ENCODE assay signal across 9 cellular contexts in genomic region chr3:129495006-129495639, GRCh38. TPM values are rescaled to one million over a fixed set of nuclear protein-coding genes. Genes with fewer than 3 reads are reported as not detected.
DNase-seq lines count a peak whose midpoint lies in the region; ATAC-seq, FAIRE-seq and TF ChIP-seq lines count a peak whose summit lies in the region.
"Not testable (repeated sequence)": the region's sequence is repeated elsewhere in the genome, so short reads cannot be mapped to it uniquely, and the experiment has no call there.
"Had no signal": no experiment of that assay in that cellular context is flagged by ENCODE, and none has a peak within 500 bp of the region (broad histone marks: within the 10 kb centered on the region; RNA-seq: fewer than 3 reads in every experiment).

No MANE protein-coding gene starts in this region.

- peak overlapping the region; percentile 93 for H3K27ac ChIP-seq in HUES48 (ENCODE audit: low read depth, low read length)
- H3K27ac ChIP-seq in HepG2 (ENCODE audit: extremely low read length, insufficient read depth, low read length) = peak overlapping the region; percentile 78
- peak overlapping the region; percentile 51 for H3K27ac ChIP-seq in parathyroid adenoma
- peak overlapping the region; percentile 39 to 83 (median 74) for H3K27ac ChIP-seq in thyroid gland

- FAIRE-seq in HepG2 (lab: Jason Lieb, UNC) = peak; percentile 95

- peak in 1 of 2 experiments; percentile 61; a peak in 2 of 4 replicates for TF ChIP-seq EP300 in HepG2 (IDR thresholded peaks at IDR 0.05; ENCODE audit: low read depth in 2 of 2, low read length in 2 of 2)
- TF ChIP-seq EP300 in HepG2 (CRISPR knock-in tag; IDR thresholded peaks at IDR 0.05; ENCODE audit: borderline replicate concordance) = not testable (repeated sequence)

- not testable (repeated sequence) for H3K27me3 ChIP-seq in HUES48 (ENCODE audit: control insufficient read depth, insufficient read depth, low read length); HepG2 (ENCODE audit: control insufficient read depth in 1 of 2, insufficient read depth in 2 of 2, low read length in 2 of 2); parathyroid adenoma (ENCODE audit: control insufficient read depth, insufficient read depth, low read length); thyroid gland

- in situ Hi-C loops in Caki2 (cut with HindIII; ENCODE audit: low pct_unique_long_range_greater_than_20kb, low sequenced_read_pairs); HepG2 (cut with HindIII; ENCODE audit: extremely low pct_ligation_motif_present, low pct_unique_long_range_greater_than_20kb): not testable (repeated sequence)

- not testable (repeated sequence) for H3K9me3 ChIP-seq in HUES48 (ENCODE audit: control insufficient read depth, insufficient read depth, low read length); HepG2 (ENCODE audit: low read length); parathyroid adenoma (ENCODE audit: control insufficient read depth, low read length); thyroid gland

- H3K4me2 ChIP-seq in HepG2 (ENCODE audit: low read depth, low read length) = peak overlapping the region; percentile 58
- H3K4me2 ChIP-seq in parathyroid adenoma (ENCODE audit: low read length) = not testable (repeated sequence)

- H3K4me1 ChIP-seq in HUES48 (ENCODE audit: control insufficient read depth, insufficient read depth, low read length) (peaks cover 15% of the 10 kb centered on the region; the same call in 1 of the 2 replicates), HepG2 (ENCODE audit: insufficient read depth, low read length) (peaks cover 78% of the 10 kb centered on the region), thyroid gland (peaks cover 6 to 48% of the 10 kb centered on the region in 2 donors)
- not testable (repeated sequence) for H3K4me1 ChIP-seq in parathyroid adenoma

- not testable (repeated sequence) for H4K20me1 ChIP-seq in HepG2 (ENCODE audit: insufficient read depth, low read length)

- not testable (repeated sequence) for TF ChIP-seq RAD21 in HepG2 (CRISPR knock-in tag; IDR thresholded peaks at IDR 0.05)

- CTCF ChIA-PET in HepG2 (lab: Yijun Ruan, JAX; ENCODE audit: low intra/inter-chr PET ratio, low total read pairs) = not testable (repeated sequence)

- POLR2A ChIA-PET in HepG2 (lab: Yijun Ruan, JAX) = interaction anchor here (0.9 to 4.5 kb wide), 3 partner anchors 102 to 132 kb away, joined by 5 to 18 read pairs (median 9); no protein-coding TSS in a partner anchor

- H2AFZ ChIP-seq in HepG2 (ENCODE audit: low read length); parathyroid adenoma: not testable (repeated sequence)

- 29% methylated on average over 7 of the region's 10 CpGs for WGBS in HepG2 (ENCODE audit: low lambda C conversion rate)
- WGBS in thyroid gland, 2 donors = 70 to 77% methylated on average over 9 to 10 of the region's 10 CpGs

- not testable (repeated sequence) for H3K79me2 ChIP-seq in HepG2 (ENCODE audit: insufficient read depth, low read length); parathyroid adenoma

- not testable (repeated sequence) for H3K4me3 ChIP-seq in HUES48 (ENCODE audit: low read depth, low read length); choroid plexus epithelial cell (ENCODE audit: low read depth, low read length); fibroblast of villous mesenchyme (ENCODE audit: low read depth, low read length); HepG2 (replicated peaks in 1 of 3; ENCODE audit: insufficient read depth in 1 of 3, low read depth in 2 of 3, low read length in 3 of 3); parathyroid adenoma (ENCODE audit: low read depth, low read length); thyroid gland (replicated peaks in 1 of 3)

- DNase-seq in Caki2 (ENCODE audit: low read depth) (peak; percentile 14), SW 1271 (lab: John Stamatoyannopoulos, UW) (peak; percentile 36 to 65), choroid plexus epithelial cell (ENCODE audit: low read depth) (peak; percentile 68), fibroblast of villous mesenchyme (ENCODE audit: low read depth) (peak; percentile 90), HepG2 (ENCODE audit: low spot score) (peak; percentile 84), thyroid gland (peak in 1 of 2 donors; percentile 35)

- not testable (repeated sequence) for BruUV-seq in HepG2 (replicated peaks; lab: Mats Ljungman, UMichigan)

- not testable (repeated sequence) for TF ChIP-seq CTCF in choroid plexus epithelial cell (conservative IDR thresholded peaks at IDR 0.05; ENCODE audit: low read depth, low read length); fibroblast of villous mesenchyme (IDR thresholded peaks at IDR 0.05; ENCODE audit: insufficient read depth, low read depth, low read length); HepG2 (CRISPR knock-in tag; IDR thresholded peaks at IDR 0.05); parathyroid adenoma (IDR thresholded peaks at IDR 0.05); thyroid gland (IDR thresholded peaks at IDR 0.05)

- TF ChIP-seq POLR2A in HepG2 (IDR thresholded peaks at IDR 0.05; ENCODE audit: insufficient read depth in 1 of 2, low read depth in 2 of 2, low read length in 2 of 2); thyroid gland (IDR thresholded peaks at IDR 0.05): not testable (repeated sequence)

- intact Hi-C loops in HepG2 (cut with micrococcal nuclease; ENCODE audit: unreplicated experiment) = loop anchor here (10.0 kb wide), 1 partner anchor 60 kb away; no protein-coding TSS in a partner anchor
- intact Hi-C loops in thyroid gland (cut with DNase I) = loop anchor here (10.0 kb wide), 1 partner anchor 130 kb away; no protein-coding TSS in a partner anchor

- not testable (repeated sequence) for H3K9ac ChIP-seq in HUES48 (ENCODE audit: low read depth, low read length); parathyroid adenoma
- peak overlapping the region; percentile 64 for H3K9ac ChIP-seq in HepG2 (ENCODE audit: insufficient read depth, low read depth, low read length)

- peaks cover 10% of the 10 kb centered on the region; the same call in 1 of the 2 replicates for H3K36me3 ChIP-seq in HUES48 (ENCODE audit: control insufficient read depth, insufficient read depth, low read length)
- H3K36me3 ChIP-seq in HepG2 (replicated peaks in 1 of 2; ENCODE audit: control insufficient read depth in 1 of 2, insufficient read depth in 2 of 2, low read length in 2 of 2); parathyroid adenoma (ENCODE audit: control insufficient read depth, insufficient read depth, low read length); thyroid gland: not testable (repeated sequence)

- peak; percentile 75 for ATAC-seq in HepG2

RNA-seq across cellular contexts. Expression of gene RHO, which starts 33.3 kb away (rescaled TPM):
- total RNA-seq in Caki2 (2014; rRNA removed; shearing (Covaris generic); ENCODE audit: low replicate concordance) = not detected in 2 replicates
- not detected in 2 replicates for total RNA-seq in fibroblast of villous mesenchyme
- not detected in 2 replicates for total RNA-seq in HepG2 (2016; rRNA removed; fragmentation: Illumina TruSeq; extraction: Trizol)
- not detected in 2 replicates for total RNA-seq in HepG2 (2016; cell fraction: cytosol; rRNA removed; fragmentation: Illumina TruSeq; extraction: Trizol; ENCODE audit: low read depth)
- total RNA-seq in HepG2 (2016; cell fraction: insoluble cytoplasmic fraction; rRNA removed; fragmentation: Illumina TruSeq; extraction: Trizol) = not detected in 2 replicates
- not detected in 2 replicates for total RNA-seq in HepG2 (2016; cell fraction: membrane; rRNA removed; fragmentation: Illumina TruSeq; extraction: Trizol)
- total RNA-seq in HepG2 (2016; cell fraction: nucleus; rRNA removed; fragmentation: Illumina TruSeq; extraction: Trizol) = not detected in 2 replicates
- not detected in 2 replicates for polyA plus RNA-seq in HepG2 (2011; rRNA removed)
- polyA plus RNA-seq in HepG2 (2011; cell fraction: cytosol; rRNA removed) = not detected in 2 replicates
- polyA plus RNA-seq in HepG2 (2011; cell fraction: nucleus; rRNA removed) = 0.05 TPM in 1 of 2 replicates, not detected in the other
- not detected in 2 replicates for polyA plus RNA-seq in HepG2 (2012)
- polyA plus RNA-seq in HepG2 (2016; cell fraction: cytosol; fragmentation: Illumina TruSeq; extraction: Trizol; ENCODE audit: low read depth) = not detected in 2 replicates
- not detected in 2 replicates for polyA plus RNA-seq in HepG2 (2016; cell fraction: insoluble cytoplasmic fraction; fragmentation: Illumina TruSeq; extraction: Trizol; ENCODE audit: low read depth)
- not detected in 2 replicates for polyA plus RNA-seq in HepG2 (2016; cell fraction: membrane; fragmentation: Illumina TruSeq; extraction: Trizol; ENCODE audit: low read depth)
- polyA plus RNA-seq in HepG2 (2016; cell fraction: nucleus; fragmentation: Illumina TruSeq; extraction: Trizol; ENCODE audit: insufficient read depth, low read depth) = not detected in 2 replicates
- polyA minus RNA-seq in HepG2 (2011; rRNA and poly(A)+ RNA removed; ENCODE audit: low replicate concordance) = not detected in 2 replicates
- polyA minus RNA-seq in HepG2 (2011; cell fraction: cytosol; rRNA and poly(A)+ RNA removed) = not detected in 2 replicates
- not detected in 2 replicates for polyA minus RNA-seq in HepG2 (2011; cell fraction: nucleus; rRNA and poly(A)+ RNA removed)
- total RNA-seq in thyroid gland = not detected
- total RNA-seq: T-helper 17 cell had no signal

RNA-seq across cellular contexts. Expression of gene H1-8, which starts 47.9 kb away (rescaled TPM):
- total RNA-seq in Caki2 (2014; rRNA removed; shearing (Covaris generic); ENCODE audit: low replicate concordance) = not detected in 2 replicates
- not detected in 2 replicates for total RNA-seq in fibroblast of villous mesenchyme
- total RNA-seq in HepG2 (2016; rRNA removed; fragmentation: Illumina TruSeq; extraction: Trizol) = not detected in 2 replicates
- total RNA-seq in HepG2 (2016; cell fraction: cytosol; rRNA removed; fragmentation: Illumina TruSeq; extraction: Trizol; ENCODE audit: low read depth) = not detected in 2 replicates
- not detected in 2 replicates for total RNA-seq in HepG2 (2016; cell fraction: insoluble cytoplasmic fraction; rRNA removed; fragmentation: Illumina TruSeq; extraction: Trizol)
- not detected in 2 replicates for total RNA-seq in HepG2 (2016; cell fraction: membrane; rRNA removed; fragmentation: Illumina TruSeq; extraction: Trizol)
- not detected in 2 replicates for total RNA-seq in HepG2 (2016; cell fraction: nucleus; rRNA removed; fragmentation: Illumina TruSeq; extraction: Trizol)
- 0.08 TPM in 1 of 2 replicates, not detected in the other for polyA plus RNA-seq in HepG2 (2011; rRNA removed)
- 0.09 and 0.12 TPM in 2 replicates for polyA plus RNA-seq in HepG2 (2011; cell fraction: cytosol; rRNA removed)
- not detected in 2 replicates for polyA plus RNA-seq in HepG2 (2011; cell fraction: nucleus; rRNA removed)
- polyA plus RNA-seq in HepG2 (2012) = not detected in 2 replicates
- not detected in 2 replicates for polyA plus RNA-seq in HepG2 (2016; cell fraction: cytosol; fragmentation: Illumina TruSeq; extraction: Trizol; ENCODE audit: low read depth)
- polyA plus RNA-seq in HepG2 (2016; cell fraction: insoluble cytoplasmic fraction; fragmentation: Illumina TruSeq; extraction: Trizol; ENCODE audit: low read depth) = not detected in 2 replicates
- not detected in 2 replicates for polyA plus RNA-seq in HepG2 (2016; cell fraction: membrane; fragmentation: Illumina TruSeq; extraction: Trizol; ENCODE audit: low read depth)
- polyA plus RNA-seq in HepG2 (2016; cell fraction: nucleus; fragmentation: Illumina TruSeq; extraction: Trizol; ENCODE audit: insufficient read depth, low read depth) = not detected in 2 replicates
- polyA minus RNA-seq in HepG2 (2011; rRNA and poly(A)+ RNA removed; ENCODE audit: low replicate concordance) = not detected in 2 replicates
- polyA minus RNA-seq in HepG2 (2011; cell fraction: cytosol; rRNA and poly(A)+ RNA removed) = not detected in 2 replicates
- not detected in 2 replicates for polyA minus RNA-seq in HepG2 (2011; cell fraction: nucleus; rRNA and poly(A)+ RNA removed)
- total RNA-seq in thyroid gland = not detected
- total RNA-seq: T-helper 17 cell had no signal

RNA-seq across cellular contexts. Expression of gene IFT122, which starts 55.1 kb away (rescaled TPM):
- total RNA-seq in Caki2 (2014; rRNA removed; shearing (Covaris generic); ENCODE audit: low replicate concordance) = 23.4 and 24.8 TPM in 2 replicates
- total RNA-seq in fibroblast of villous mesenchyme = 19.9 and 21.3 TPM in 2 replicates
- 10.3 and 10.8 TPM in 2 replicates for total RNA-seq in HepG2 (2016; rRNA removed; fragmentation: Illumina TruSeq; extraction: Trizol)
- total RNA-seq in HepG2 (2016; cell fraction: cytosol; rRNA removed; fragmentation: Illumina TruSeq; extraction: Trizol; ENCODE audit: low read depth) = 1.7 and 3.1 TPM in 2 replicates
- 9.7 and 10.0 TPM in 2 replicates for total RNA-seq in HepG2 (2016; cell fraction: insoluble cytoplasmic fraction; rRNA removed; fragmentation: Illumina TruSeq; extraction: Trizol)
- 3.2 and 3.8 TPM in 2 replicates for total RNA-seq in HepG2 (2016; cell fraction: membrane; rRNA removed; fragmentation: Illumina TruSeq; extraction: Trizol)
- 13.1 and 17.6 TPM in 2 replicates for total RNA-seq in HepG2 (2016; cell fraction: nucleus; rRNA removed; fragmentation: Illumina TruSeq; extraction: Trizol)
- polyA plus RNA-seq in HepG2 (2011; rRNA removed) = 9.1 and 10.1 TPM in 2 replicates
- 6.0 and 7.1 TPM in 2 replicates for polyA plus RNA-seq in HepG2 (2011; cell fraction: cytosol; rRNA removed)
- polyA plus RNA-seq in HepG2 (2011; cell fraction: nucleus; rRNA removed) = 39.5 and 68.7 TPM in 2 replicates
- 8.5 and 8.9 TPM in 2 replicates for polyA plus RNA-seq in HepG2 (2012)
- 1.0 and 2.0 TPM in 2 replicates for polyA plus RNA-seq in HepG2 (2016; cell fraction: cytosol; fragmentation: Illumina TruSeq; extraction: Trizol; ENCODE audit: low read depth)
- polyA plus RNA-seq in HepG2 (2016; cell fraction: insoluble cytoplasmic fraction; fragmentation: Illumina TruSeq; extraction: Trizol; ENCODE audit: low read depth) = 6.8 and 7.9 TPM in 2 replicates
- polyA plus RNA-seq in HepG2 (2016; cell fraction: membrane; fragmentation: Illumina TruSeq; extraction: Trizol; ENCODE audit: low read depth) = 1.5 and 2.2 TPM in 2 replicates
- polyA plus RNA-seq in HepG2 (2016; cell fraction: nucleus; fragmentation: Illumina TruSeq; extraction: Trizol; ENCODE audit: insufficient read depth, low read depth) = 31.1 and 32.0 TPM in 2 replicates
- polyA minus RNA-seq in HepG2 (2011; rRNA and poly(A)+ RNA removed; ENCODE audit: low replicate concordance) = 44.2 and 53.6 TPM in 2 replicates
- polyA minus RNA-seq in HepG2 (2011; cell fraction: cytosol; rRNA and poly(A)+ RNA removed) = 4.7 and 7.2 TPM in 2 replicates
- polyA minus RNA-seq in HepG2 (2011; cell fraction: nucleus; rRNA and poly(A)+ RNA removed) = 22.0 and 30.6 TPM in 2 replicates
- 10 to 100 TPM; 40.7 to 67.9 (median 46.7) TPM for total RNA-seq in thyroid gland

RNA-seq across cellular contexts. Expression of gene MBD4, which starts 55.4 kb away (rescaled TPM):
- total RNA-seq in Caki2 (2014; rRNA removed; shearing (Covaris generic); ENCODE audit: low replicate concordance) = 8.9 and 13.6 TPM in 2 replicates
- total RNA-seq in fibroblast of villous mesenchyme (30.0 and 32.0 TPM in 2 replicates), HepG2 (2016; rRNA removed; fragmentation: Illumina TruSeq; extraction: Trizol) (25.3 and 26.9 TPM in 2 replicates), thyroid gland (10 to 100 TPM; 22.9 to 35.2 (median 28.6) TPM)
- 5.2 and 7.0 TPM in 2 replicates for total RNA-seq in HepG2 (2016; cell fraction: cytosol; rRNA removed; fragmentation: Illumina TruSeq; extraction: Trizol; ENCODE audit: low read depth)
- 25.0 and 27.0 TPM in 2 replicates for total RNA-seq in HepG2 (2016; cell fraction: insoluble cytoplasmic fraction; rRNA removed; fragmentation: Illumina TruSeq; extraction: Trizol)
- 11.5 and 12.6 TPM in 2 replicates for total RNA-seq in HepG2 (2016; cell fraction: membrane; rRNA removed; fragmentation: Illumina TruSeq; extraction: Trizol)
- total RNA-seq in HepG2 (2016; cell fraction: nucleus; rRNA removed; fragmentation: Illumina TruSeq; extraction: Trizol) = 30.2 and 35.1 TPM in 2 replicates
- 13.7 and 14.9 TPM in 2 replicates for polyA plus RNA-seq in HepG2 (2011; rRNA removed)
- 4.8 and 4.9 TPM in 2 replicates for polyA plus RNA-seq in HepG2 (2011; cell fraction: cytosol; rRNA removed)
- polyA plus RNA-seq in HepG2 (2011; cell fraction: nucleus; rRNA removed) = 22.5 and 26.7 TPM in 2 replicates
- polyA plus RNA-seq in HepG2 (2012) = 10.8 and 12.2 TPM in 2 replicates
- polyA plus RNA-seq in HepG2 (2016; cell fraction: cytosol; fragmentation: Illumina TruSeq; extraction: Trizol; ENCODE audit: low read depth) = 1.9 and 2.1 TPM in 2 replicates
- polyA plus RNA-seq in HepG2 (2016; cell fraction: insoluble cytoplasmic fraction; fragmentation: Illumina TruSeq; extraction: Trizol; ENCODE audit: low read depth) = 21.7 and 24.1 TPM in 2 replicates
- polyA plus RNA-seq in HepG2 (2016; cell fraction: membrane; fragmentation: Illumina TruSeq; extraction: Trizol; ENCODE audit: low read depth) = 4.6 and 5.5 TPM in 2 replicates
- polyA plus RNA-seq in HepG2 (2016; cell fraction: nucleus; fragmentation: Illumina TruSeq; extraction: Trizol; ENCODE audit: insufficient read depth, low read depth) = 43.7 and 51.7 TPM in 2 replicates
- polyA minus RNA-seq in HepG2 (2011; rRNA and poly(A)+ RNA removed; ENCODE audit: low replicate concordance) = 6.9 and 16.7 TPM in 2 replicates
- polyA minus RNA-seq in HepG2 (2011; cell fraction: cytosol; rRNA and poly(A)+ RNA removed) = 4.8 and 6.9 TPM in 2 replicates
- 32.4 and 39.8 TPM in 2 replicates for polyA minus RNA-seq in HepG2 (2011; cell fraction: nucleus; rRNA and poly(A)+ RNA removed)
